1 cellular context compared by ENCODE assay signal in genomic region chr1:19311931-19312781, GRCh38.
A peak's percentile ranks its signal among the peaks of the same experiment; 100 is the strongest.
TF ChIP-seq lines count a peak whose summit lies in the region.

TSS of gene AKR7A2 (minus strand) at chr1:19312144. CDS start at chr1:19312124, 20 bp downstream.
TSS of gene SLC66A1 (plus strand) at chr1:19312326. CDS start at chr1:19317678, 5,352 bp downstream.

TF ChIP-seq in HepG2, 621 proteins besides CTCF, POLR2A, EP300 and RAD21 (continued from another document and continues in another):
- TF ChIP-seq ZBTB37 (CRISPR knock-in tag; IDR thresholded peaks at IDR 0.05) (no peak), ZNF670 (CRISPR knock-in tag; IDR thresholded peaks at IDR 0.05; ENCODE audit: borderline replicate concordance) (0 out of 2 replicates have a peak, but pooled peaks have one; percentile 43), SOX13 (IDR thresholded peaks at IDR 0.05) (no peak), SOX13 (CRISPR knock-in tag; conservative IDR thresholded peaks at IDR 0.05 in 1 of 2, IDR thresholded peaks at IDR 0.05 in 1 of 2) (no peak), ZNF432 (CRISPR knock-in tag; IDR thresholded peaks at IDR 0.05; ENCODE audit: borderline replicate concordance) (no peak), XRCC5 (optimal IDR thresholded peaks at IDR 0.05; ENCODE audit: low read length) (no peak), ZNF800 (CRISPR knock-in tag; IDR thresholded peaks at IDR 0.05) (peak; percentile 72; the same call in 1 of the 2 replicates), BCL3 (CRISPR knock-in tag; IDR thresholded peaks at IDR 0.05) (no peak), CREB3 (CRISPR knock-in tag; IDR thresholded peaks at IDR 0.05) (no peak; the same call in 1 of the 2 replicates), ARID2 (CRISPR knock-in tag; IDR thresholded peaks at IDR 0.05; ENCODE audit: borderline replicate concordance) (no peak), NFIB (CRISPR knock-in tag; IDR thresholded peaks at IDR 0.05; ENCODE audit: borderline replicate concordance) (no peak), ESRRA (CRISPR knock-in tag; IDR thresholded peaks at IDR 0.05; ENCODE audit: low read depth) (0 out of 2 replicates have a peak, but pooled peaks have one; percentile 17), ZNF788 (CRISPR knock-in tag; IDR thresholded peaks at IDR 0.05; ENCODE audit: borderline replicate concordance) (no peak), WIZ (CRISPR knock-in tag; IDR thresholded peaks at IDR 0.05) (no peak), ZXDC (CRISPR knock-in tag; IDR thresholded peaks at IDR 0.05) (peak; percentile 67; the same call in 1 of the 2 replicates), ZFP91 (CRISPR knock-in tag; IDR thresholded peaks at IDR 0.05; ENCODE audit: borderline replicate concordance) (peak; percentile 39; the same call in 1 of the 2 replicates), ZNF564 (CRISPR knock-in tag; IDR thresholded peaks at IDR 0.05) (0 out of 2 replicates have a peak, but pooled peaks have one; percentile 68), ZNF713 (CRISPR knock-in tag; IDR thresholded peaks at IDR 0.05) (0 out of 2 replicates have a peak, but pooled peaks have one; percentile 3), ZNF512 (CRISPR knock-in tag; IDR thresholded peaks at IDR 0.05) (no peak), ZNF513 (CRISPR knock-in tag; conservative IDR thresholded peaks at IDR 0.05) (no peak), MTF2 (CRISPR knock-in tag; IDR thresholded peaks at IDR 0.05; ENCODE audit: borderline replicate concordance) (peak; percentile 48; the same call in 1 of the 2 replicates), EED (CRISPR knock-in tag; IDR thresholded peaks at IDR 0.05) (no peak), ATF3 (CRISPR knock-in tag; IDR thresholded peaks at IDR 0.05) (no peak; the same call in 1 of the 2 replicates), RXRA (CRISPR knock-in tag; IDR thresholded peaks at IDR 0.05) (peak; percentile 60; the same call in 1 of the 2 replicates), E2F1 (CRISPR knock-in tag; IDR thresholded peaks at IDR 0.05) (no peak), KAT7 (CRISPR knock-in tag; IDR thresholded peaks at IDR 0.05; ENCODE audit: borderline replicate concordance) (peak; percentile 34; the same call in 1 of the 2 replicates), ZNF629 (CRISPR knock-in tag; conservative IDR thresholded peaks at IDR 0.05) (no peak), KLF11 (CRISPR knock-in tag; IDR thresholded peaks at IDR 0.05) (0 out of 2 replicates have a peak, but pooled peaks have one; percentile 24), ZNF484 (CRISPR knock-in tag; IDR thresholded peaks at IDR 0.05; ENCODE audit: borderline replicate concordance, low read depth) (no peak), BRCA1 (CRISPR knock-in tag; IDR thresholded peaks at IDR 0.05) (no peak), AHR (CRISPR knock-in tag; IDR thresholded peaks at IDR 0.05) (peak; percentile 67; the same call in 1 of the 2 replicates), MXD3 (CRISPR knock-in tag; IDR thresholded peaks at IDR 0.05) (peak; percentile 50; the same call in 1 of the 2 replicates), TMF1 (CRISPR knock-in tag; IDR thresholded peaks at IDR 0.05; ENCODE audit: low read depth) (0 out of 2 replicates have a peak, but pooled peaks have one; percentile 76), ZNF230 (CRISPR knock-in tag; IDR thresholded peaks at IDR 0.05) (peak; percentile 66; the same call in 1 of the 2 replicates), FOXC1 (CRISPR knock-in tag; IDR thresholded peaks at IDR 0.05; ENCODE audit: borderline replicate concordance) (peak; percentile 65), IKZF4 (CRISPR knock-in tag; IDR thresholded peaks at IDR 0.05; ENCODE audit: borderline replicate concordance, low read depth, not compliant biosample characterization) (peak; percentile 17), ZNF225 (CRISPR knock-in tag; IDR thresholded peaks at IDR 0.05) (0 out of 2 replicates have a peak, but pooled peaks have one; percentile 16), ZNF597 (CRISPR knock-in tag; IDR thresholded peaks at IDR 0.05) (no peak), ELF4 (CRISPR knock-in tag; IDR thresholded peaks at IDR 0.05; ENCODE audit: borderline replicate concordance) (no peak), THAP7 (CRISPR knock-in tag; IDR thresholded peaks at IDR 0.05) (no peak; the same call in 1 of the 2 replicates), HDAC2 (CRISPR knock-in tag; IDR thresholded peaks at IDR 0.05) (no peak), HNRNPH1 (optimal IDR thresholded peaks at IDR 0.05; ENCODE audit: low read depth, low read length) (no peak), ZNF44 (CRISPR knock-in tag; IDR thresholded peaks at IDR 0.05) (peak; percentile 57; the same call in 1 of the 2 replicates), ETV6 (CRISPR knock-in tag; conservative IDR thresholded peaks at IDR 0.05) (no peak; the same call in 1 of the 2 replicates), ZNF558 (CRISPR knock-in tag; IDR thresholded peaks at IDR 0.05; ENCODE audit: borderline replicate concordance) (peak; percentile 67; the same call in 1 of the 2 replicates), ZNF672 (CRISPR knock-in tag; IDR thresholded peaks at IDR 0.05) (no peak)
